Comparison of ENCODE assay signal across 25 cellular contexts in the genomic region with DNA sequence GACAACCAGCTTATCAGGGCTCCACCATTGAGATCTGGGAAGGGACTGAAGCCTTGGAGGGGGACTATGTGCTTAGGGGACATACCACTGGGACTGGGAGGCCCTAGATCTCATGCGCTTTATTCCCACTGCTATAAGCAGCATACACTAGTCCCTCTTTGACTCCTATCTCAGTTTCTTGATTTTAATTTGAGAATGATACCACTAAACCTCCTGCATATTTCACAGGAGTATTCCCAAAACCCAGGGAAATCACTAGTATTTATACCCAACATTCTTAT. TPM values are rescaled to one million over a fixed set of nuclear protein-coding genes. Genes with fewer than 3 reads are reported as not detected.
DNase-seq lines count a peak whose midpoint lies in the region; ATAC-seq, FAIRE-seq and TF ChIP-seq lines count a peak whose summit lies in the region.
"Had no signal": no experiment of that assay in that cellular context is flagged by ENCODE, and none has a peak within 500 bp of the region (broad histone marks: within the 10 kb centered on the region; RNA-seq: fewer than 3 reads in every experiment).

No MANE protein-coding gene starts in this region.

- peaks cover 9% of the 10 kb centered on the region for H3K4me1 ChIP-seq in GM12878 (ENCODE audit: control insufficient read depth, insufficient read depth, low read length)
- H3K4me1 ChIP-seq: BE2C had no signal

- H3K9me3 Mint-ChIP-seq in activated naive CD8-positive, alpha-beta T cell (ENCODE audit: low read depth): no peaks in the 10 kb centered on the region
- no peaks in the 10 kb centered on the region for H3K9me3 Mint-ChIP-seq in activated naive CD8-positive, alpha-beta T cell treated with anti-CD3 and anti-CD28 coated beads for 36 hours
- H3K9me3 Mint-ChIP-seq in stimulated activated naive CD8-positive, alpha-beta T cell treated with anti-CD3 and anti-CD28 coated beads, Interleukin-15, amount 100 ng/mL, for 72 hours: no peaks in the 10 kb centered on the region
- no peaks in the 10 kb centered on the region for H3K9me3 Mint-ChIP-seq in stimulated activated memory B cell treated with anti-CD40 and anti-IgM and Interleukin-4, amounts not matched to agents 10 μg/mL and 1 μg/mL and 100 μg/mL, for 72 hours
- H3K9me3 Mint-ChIP-seq: CD14-positive monocyte; CD4-positive, alpha-beta T cell; CD8-positive, alpha-beta memory T cell had no signal

- no peak; the same call in 1 of the 2 replicates for TF ChIP-seq POLR2A in GM12878 (IDR thresholded peaks at IDR 0.05; ENCODE audit: low read depth, low read length)

- H3K27me3 Mint-ChIP-seq in activated naive CD8-positive, alpha-beta T cell: no peaks in the 10 kb centered on the region
- H3K27me3 Mint-ChIP-seq in activated naive CD8-positive, alpha-beta T cell treated with anti-CD3 and anti-CD28 coated beads for 36 hours: no peaks in the 10 kb centered on the region
- H3K27me3 Mint-ChIP-seq in stimulated activated naive CD8-positive, alpha-beta T cell treated with anti-CD3 and anti-CD28 coated beads, Interleukin-15, amount 100 ng/mL, for 72 hours: no peaks in the 10 kb centered on the region
- no peaks in the 10 kb centered on the region for H3K27me3 Mint-ChIP-seq in stimulated activated memory B cell treated with anti-CD40 and anti-IgM and Interleukin-4, amounts not matched to agents 10 μg/mL and 1 μg/mL and 100 μg/mL, for 72 hours
- H3K27me3 Mint-ChIP-seq: CD4-positive, alpha-beta T cell; CD8-positive, alpha-beta memory T cell had no signal

- no peak overlapping the region for H3K4me2 ChIP-seq in GM12878 (ENCODE audit: control insufficient read depth, insufficient read depth)
- H3K4me2 ChIP-seq: BLaER1 treated with 17β-estradiol and CSF1 and Interleukin-3, amounts not matched to agents 10 nM and 100 nM had no signal

- no peaks in the 10 kb centered on the region for H4K20me1 ChIP-seq in GM12878 (ENCODE audit: control insufficient read depth, insufficient read depth)
- H4K20me1 ChIP-seq: BLaER1 treated with 17β-estradiol and CSF1 and Interleukin-3, amounts not matched to agents 10 nM and 100 nM had no signal

- no peaks in the 10 kb centered on the region for H3K27me3 ChIP-seq in GM12878 (replicated peaks in 1 of 2; ENCODE audit: control insufficient read depth in 2 of 2, insufficient read depth in 2 of 2, low read length in 1 of 2)
- H3K27me3 ChIP-seq: BE2C; BLaER1 treated with 17β-estradiol and CSF1 and Interleukin-3, amounts not matched to agents 10 nM and 100 nM had no signal

- no peak for DNase-seq in activated naive CD8-positive, alpha-beta T cell treated with anti-CD3 and anti-CD28 coated beads for 36 hours
- no peak for DNase-seq in stimulated activated naive CD8-positive, alpha-beta T cell treated with anti-CD3 and anti-CD28 coated beads, Interleukin-15, amount 100 ng/mL, for 72 hours
- DNase-seq in stimulated activated naive CD8-positive, alpha-beta T cell treated with anti-CD3 and anti-CD28 coated beads, Interleukin-15, Interleukin-2, amounts not matched to agents 100 U/mL and 50 U/mL, for 24 hours: no peak
- no peak for DNase-seq in GM12878 (ENCODE audit: low read depth, low spot score)
- no peak for DNase-seq in activated CD4-positive, CD25-positive, alpha-beta regulatory T cell treated with anti-CD3 and anti-CD28 coated beads, Interleukin-2, amount 50 U/mL, for 72 hours
- DNase-seq: BE2C; CD4-positive, alpha-beta T cell; CD8-positive, alpha-beta memory T cell; DMS 273 treated with DMSO at 0.1 percent for 48 hours; DMS79; EL; GDM1; GM23248; H7 had no signal

- no peak overlapping the region for H3K27ac ChIP-seq in GM12878 (ENCODE audit: control insufficient read depth, insufficient read depth)
- H3K27ac ChIP-seq: 22Rv1; BLaER1 treated with 17β-estradiol and CSF1 and Interleukin-3, amounts not matched to agents 10 nM and 100 nM; GM23248 had no signal

- 100% methylated on average over 1 of the region's 1 CpG for WGBS in GM12878 (ENCODE audit: insufficient coverage, insufficient replicate concordance, low lambda C conversion rate, missing lambda C conversion rate)

- POLR2A ChIA-PET in GM12878 (lab: Charles Lee): no interaction called here

- no peaks in the 10 kb centered on the region for H3K4me1 Mint-ChIP-seq in activated naive CD8-positive, alpha-beta T cell (ENCODE audit: low read depth)
- peaks cover 8% of the 10 kb centered on the region for H3K4me1 Mint-ChIP-seq in activated naive CD8-positive, alpha-beta T cell treated with anti-CD3 and anti-CD28 coated beads for 36 hours
- peaks cover 15% of the 10 kb centered on the region for H3K4me1 Mint-ChIP-seq in stimulated activated naive CD8-positive, alpha-beta T cell treated with anti-CD3 and anti-CD28 coated beads, Interleukin-15, amount 100 ng/mL, for 72 hours
- peaks cover 24% of the 10 kb centered on the region for H3K4me1 Mint-ChIP-seq in stimulated activated memory B cell treated with anti-CD40 and anti-IgM and Interleukin-4, amounts not matched to agents 10 μg/mL and 1 μg/mL and 100 μg/mL, for 72 hours
- H3K4me1 Mint-ChIP-seq: CD14-positive monocyte had no signal

- H3K9me3 ChIP-seq in GM12878 (replicated peaks; ENCODE audit: control insufficient read depth, insufficient read depth, low read length): no peaks in the 10 kb centered on the region
- H3K9me3 ChIP-seq: BE2C; BLaER1 treated with 17β-estradiol and CSF1 and Interleukin-3, amounts not matched to agents 10 nM and 100 nM had no signal

- no peak overlapping the region for H3K4me3 Mint-ChIP-seq in activated naive CD8-positive, alpha-beta T cell
- H3K4me3 Mint-ChIP-seq in activated naive CD8-positive, alpha-beta T cell treated with anti-CD3 and anti-CD28 coated beads for 36 hours: no peak overlapping the region
- no peak overlapping the region for H3K4me3 Mint-ChIP-seq in stimulated activated naive CD8-positive, alpha-beta T cell treated with anti-CD3 and anti-CD28 coated beads, Interleukin-15, amount 100 ng/mL, for 72 hours
- no peak overlapping the region for H3K4me3 Mint-ChIP-seq in stimulated activated memory B cell treated with anti-CD40 and anti-IgM and Interleukin-4, amounts not matched to agents 10 μg/mL and 1 μg/mL and 100 μg/mL, for 72 hours
- H3K4me3 Mint-ChIP-seq: CD14-positive monocyte; CD4-positive, alpha-beta T cell; CD8-positive, alpha-beta memory T cell had no signal

- no peak for TF ChIP-seq CTCF in GM12878 (IDR thresholded peaks at IDR 0.05 in 2 of 3, conservative IDR thresholded peaks at IDR 0.05 in 1 of 3; ENCODE audit: control insufficient read depth in 2 of 3, extremely low read depth in 1 of 3, insufficient read depth in 1 of 3, low read depth in 3 of 3, low read length in 3 of 3)

- in situ Hi-C loops in GM12878 (cut with MboI): no loop called here

- H3K36me3 Mint-ChIP-seq in activated naive CD8-positive, alpha-beta T cell: no peaks in the 10 kb centered on the region
- peaks cover 20% of the 10 kb centered on the region for H3K36me3 Mint-ChIP-seq in activated naive CD8-positive, alpha-beta T cell treated with anti-CD3 and anti-CD28 coated beads for 36 hours
- peaks cover 55% of the 10 kb centered on the region for H3K36me3 Mint-ChIP-seq in stimulated activated memory B cell treated with anti-CD40 and anti-IgM and Interleukin-4, amounts not matched to agents 10 μg/mL and 1 μg/mL and 100 μg/mL, for 72 hours

- CTCF ChIA-PET in GM12878 (lab: Yijun Ruan, JAX): interaction anchor here (1.2 kb wide), 1 partner anchor 9 kb away, joined by 3 read pairs; no protein-coding TSS in a partner anchor

- no peaks in the 10 kb centered on the region for H3K79me2 ChIP-seq in GM12878 (ENCODE audit: control insufficient read depth, insufficient read depth, low read length)

- H3K4me3 ChIP-seq in GM12878: no peak overlapping the region
- H3K4me3 ChIP-seq: BLaER1 treated with 17β-estradiol and CSF1 and Interleukin-3, amounts not matched to agents 10 nM and 100 nM; GM23248 had no signal

- RAD21 ChIA-PET in GM12878 (lab: Charles Lee; ENCODE audit: unreplicated experiment): no interaction called here

- TF ChIP-seq EP300 in GM12878 (IDR thresholded peaks at IDR 0.05; ENCODE audit: borderline replicate concordance in 1 of 2, control insufficient read depth in 1 of 2, low read depth in 2 of 2, low read length in 2 of 2): no peak

- BruUV-seq in GM12878 (replicated peaks; lab: Mats Ljungman, UMichigan): no TSS peak

- H3K9ac ChIP-seq in GM12878 (ENCODE audit: control insufficient read depth, insufficient read depth, low read length): no peak overlapping the region
- H3K9ac ChIP-seq: BLaER1 treated with 17β-estradiol and CSF1 and Interleukin-3, amounts not matched to agents 10 nM and 100 nM; GM23248 had no signal

- peak; percentile 53 for ATAC-seq in stimulated activated naive CD8-positive, alpha-beta T cell treated with anti-CD3 and anti-CD28 coated beads, Interleukin-15, amount 100 ng/mL, for 72 hours
- no peak for ATAC-seq in stimulated activated naive CD8-positive, alpha-beta T cell treated with anti-CD3 and anti-CD28 coated beads, Interleukin-15, Interleukin-2, amounts not matched to agents 100 U/mL and 50 U/mL, for 24 hours
- ATAC-seq in GM12878 (peak; percentile 12; the same call in 2 of the 3 replicates), GM18502 (IDR thresholded peaks at IDR 0.05; ENCODE audit: poor library complexity, unreplicated experiment) (no peak)
- ATAC-seq in stimulated activated memory B cell treated with anti-CD40 and anti-IgM and Interleukin-4, amounts not matched to agents 10 μg/mL and 1 μg/mL and 100 μg/mL, for 72 hours: no peak
- ATAC-seq: HCT116 had no signal

- H2AFZ ChIP-seq in GM12878 (ENCODE audit: control insufficient read depth, low read depth, low read length): no peak overlapping the region
- H2AFZ ChIP-seq: GM23248 had no signal

- intact Hi-C loops in GM12878 (cut with micrococcal nuclease; ENCODE audit: unreplicated experiment): no loop called here

- no peak for FAIRE-seq in GM12878 (lab: Jason Lieb, UNC)
- FAIRE-seq: A204.1, D721Med, GM18507, H1 had no signal

- peak overlapping the region; percentile 24 for H3K27ac Mint-ChIP-seq in activated naive CD8-positive, alpha-beta T cell
- no peak overlapping the region for H3K27ac Mint-ChIP-seq in activated naive CD8-positive, alpha-beta T cell treated with anti-CD3 and anti-CD28 coated beads for 36 hours
- no peak overlapping the region for H3K27ac Mint-ChIP-seq in stimulated activated naive CD8-positive, alpha-beta T cell treated with anti-CD3 and anti-CD28 coated beads, Interleukin-15, amount 100 ng/mL, for 72 hours
- peak overlapping the region; percentile 36 for H3K27ac Mint-ChIP-seq in stimulated activated memory B cell treated with anti-CD40 and anti-IgM and Interleukin-4, amounts not matched to agents 10 μg/mL and 1 μg/mL and 100 μg/mL, for 72 hours
- H3K27ac Mint-ChIP-seq: CD4-positive, alpha-beta T cell had no signal

- TF ChIP-seq RAD21 in GM12878 (IDR thresholded peaks at IDR 0.05; ENCODE audit: insufficient read depth, low read depth, low read length): no peak

- peaks cover 0 to 29% of the 10 kb centered on the region in 2 experiments; a peak in 3 of 4 replicates for H3K36me3 ChIP-seq in GM12878 (ENCODE audit: control insufficient read depth in 2 of 2, insufficient read depth in 2 of 2, low read length in 1 of 2)
- H3K36me3 ChIP-seq: BE2C had no signal

- SMC1A ChIA-PET in GM12878 (lab: Charles Lee; ENCODE audit: uncharacterized antibody, unreplicated experiment): interaction anchor here (1.4 to 2.1 kb wide), 3 partner anchors 8 to 186 kb away, joined by 3 to 10 read pairs (median 5); no protein-coding TSS in a partner anchor

RNA-seq across cellular contexts. Expression of a gene that starts 29.2 kb away (rescaled TPM):
- 1 to 10 TPM; 6.6 to 7.6 TPM for total RNA-seq in activated naive CD8-positive, alpha-beta T cell treated with anti-CD3 and anti-CD28 coated beads for 36 hours
- total RNA-seq in GM12878 (2013; cell fraction: nucleolus; rRNA removed): 19.8 and 23.8 TPM in 2 replicates
- total RNA-seq in GM12878 (2014; rRNA removed) (2.9 and 3.3 TPM in 2 replicates), GM12878 (2014; rRNA removed; fragmentation: Illumina TruSeq; extraction: Trizol) (2.8 and 3.3 TPM in 2 replicates), GM12878 (2021) (4.5 and 5.8 TPM in 2 replicates)
- 4.9 TPM for polyA plus RNA-seq in GM12878 (2011; ENCODE audit: low read depth)
- polyA plus RNA-seq in GM12878 (2011; rRNA removed) (3.9 and 4.4 TPM in 2 replicates), GM12878 (2014; fragmentation: Illumina TruSeq; extraction: Trizol) (4.3 and 4.9 TPM in 2 replicates), GM12878 (2014; fragmentation: Nextera tagmentation; extraction: Ambion mirVana) (1 to 10 TPM; 1.4 to 2.3 TPM), GM12878 (2014; rRNA removed) (2.8 and 4.7 TPM in 2 replicates), GM12878 (2016; fragmentation: Nextera tagmentation; extraction: Ambion mirVana) (1 to 10 TPM; 1.7 to 3.2 TPM)
- polyA plus RNA-seq in GM12878 (2011; cell fraction: cytosol; rRNA removed): 3.2 and 4.5 TPM in 2 replicates
- polyA plus RNA-seq in GM12878 (2011; cell fraction: nucleus; rRNA removed): 3.9 and 5.7 TPM in 2 replicates
- 7.3 and 7.7 TPM in 2 replicates for polyA plus RNA-seq in GM12878 (2012)
- 5.7 and 6.4 TPM in 2 replicates for polyA minus RNA-seq in GM12878 (2011; rRNA and poly(A)+ RNA removed)
- polyA minus RNA-seq in GM12878 (2011; cell fraction: cytosol; rRNA and poly(A)+ RNA removed): 1.5 and 1.8 TPM in 2 replicates
- polyA minus RNA-seq in GM12878 (2011; cell fraction: nucleus; rRNA and poly(A)+ RNA removed): 5.2 and 8.6 TPM in 2 replicates

RNA-seq across cellular contexts. Expression of a gene that starts 40.1 kb away (rescaled TPM):
- total RNA-seq in activated naive CD8-positive, alpha-beta T cell treated with anti-CD3 and anti-CD28 coated beads for 36 hours: 10 to 100 TPM; 62.1 to 66.9 TPM
- 108 and 123 TPM in 2 replicates for total RNA-seq in GM12878 (2013; cell fraction: nucleolus; rRNA removed)
- 36.8 and 39.3 TPM in 2 replicates for total RNA-seq in GM12878 (2014; rRNA removed)
- 39.4 and 40.4 TPM in 2 replicates for total RNA-seq in GM12878 (2014; rRNA removed; fragmentation: Illumina TruSeq; extraction: Trizol)
- total RNA-seq in GM12878 (2021): 40.7 and 42.0 TPM in 2 replicates
- 26.2 TPM for polyA plus RNA-seq in GM12878 (2011; ENCODE audit: low read depth)
- polyA plus RNA-seq in GM12878 (2011; rRNA removed): 76.9 and 93.4 TPM in 2 replicates
- 55.4 and 58.2 TPM in 2 replicates for polyA plus RNA-seq in GM12878 (2011; cell fraction: cytosol; rRNA removed)
- 48.6 and 54.8 TPM in 2 replicates for polyA plus RNA-seq in GM12878 (2011; cell fraction: nucleus; rRNA removed)
- 24.6 and 28.8 TPM in 2 replicates for polyA plus RNA-seq in GM12878 (2012)
- polyA plus RNA-seq in GM12878 (2014; fragmentation: Illumina TruSeq; extraction: Trizol): 53.7 and 68.1 TPM in 2 replicates
- 10 to 100 TPM; 39.4 to 41.9 TPM for polyA plus RNA-seq in GM12878 (2014; fragmentation: Nextera tagmentation; extraction: Ambion mirVana)
- 47.5 and 53.4 TPM in 2 replicates for polyA plus RNA-seq in GM12878 (2014; rRNA removed)
- polyA plus RNA-seq in GM12878 (2016; fragmentation: Nextera tagmentation; extraction: Ambion mirVana): 10 to 100 TPM; 69.3 to 74.4 TPM
- 57.6 and 79.1 TPM in 2 replicates for polyA minus RNA-seq in GM12878 (2011; rRNA and poly(A)+ RNA removed)
- 19.1 and 27.4 TPM in 2 replicates for polyA minus RNA-seq in GM12878 (2011; cell fraction: cytosol; rRNA and poly(A)+ RNA removed)
- polyA minus RNA-seq in GM12878 (2011; cell fraction: nucleus; rRNA and poly(A)+ RNA removed): 35.9 and 74.2 TPM in 2 replicates

Comparison
In these comparisons a context has a peak if more than half of its experiments do, and no peak if none do; other contexts are left out.
1. H3K27ac Mint-ChIP-seq: peak in activated naive CD8-positive, alpha-beta T cell (single experiment) and stimulated activated memory B cell treated with anti-CD40 and anti-IgM and Interleukin-4, amounts not matched to agents 10 μg/mL and 1 μg/mL and 100 μg/mL, for 72 hours (single experiment); none in activated naive CD8-positive, alpha-beta T cell treated with anti-CD3 and anti-CD28 coated beads for 36 hours (single experiment) and stimulated activated naive CD8-positive, alpha-beta T cell treated with anti-CD3 and anti-CD28 coated beads, Interleukin-15, amount 100 ng/mL, for 72 hours (0 of 2).
2. ATAC-seq: peak in stimulated activated naive CD8-positive, alpha-beta T cell treated with anti-CD3 and anti-CD28 coated beads, Interleukin-15, amount 100 ng/mL, for 72 hours (single experiment) and GM12878 (single experiment); none in stimulated activated naive CD8-positive, alpha-beta T cell treated with anti-CD3 and anti-CD28 coated beads, Interleukin-15, Interleukin-2, amounts not matched to agents 100 U/mL and 50 U/mL, for 24 hours (single experiment), stimulated activated memory B cell treated with anti-CD40 and anti-IgM and Interleukin-4, amounts not matched to agents 10 μg/mL and 1 μg/mL and 100 μg/mL, for 72 hours (single experiment) and GM18502 (single experiment).